ENCODE assay signal across 21 cellular contexts in the genomic region with DNA sequence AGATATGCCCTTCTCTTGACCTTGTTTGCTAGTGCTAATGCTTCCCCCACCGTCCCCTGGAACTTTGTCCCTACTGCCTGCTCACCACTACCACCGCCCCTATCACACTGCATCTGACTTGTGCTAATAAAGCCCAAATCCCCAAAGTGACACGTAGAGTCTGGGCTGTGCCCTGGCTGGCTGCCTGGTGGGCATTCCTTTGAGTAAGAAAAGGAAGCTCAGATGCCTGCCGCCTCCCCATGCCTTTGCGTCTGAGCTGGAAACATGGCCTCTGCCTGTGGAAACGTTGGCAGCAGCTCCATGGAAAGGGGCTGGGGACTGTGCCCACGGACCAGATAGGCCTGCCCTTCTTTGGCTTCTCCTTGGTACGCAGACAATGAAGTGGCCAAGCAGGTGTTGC.
"Had no signal": no experiment of that assay in that cellular context is flagged by ENCODE, and none has a peak within 500 bp of the region (broad histone marks: within the 10 kb centered on the region; RNA-seq: fewer than 3 reads in every experiment).

No MANE protein-coding gene starts in this region.

- H2AFZ ChIP-seq: hepatocyte had no signal

- H3K36me3 ChIP-seq: ovary, prostate gland, thoracic aorta, transverse colon had no signal

- H3K4me1 ChIP-seq: foreskin keratinocyte, prostate gland, transverse colon had no signal

- H3K4me2 ChIP-seq: hepatocyte had no signal

- H3K79me2 ChIP-seq: hepatocyte had no signal

- DNase-seq: dermis blood vessel endothelial cell; foreskin keratinocyte; head of caudate nucleus; left colon; left ventricle myocardium superior; mesendoderm; natural killer cell; nucleus accumbens; ovary; stimulated activated CD4-positive, alpha-beta T cell treated with anti-CD3 and anti-CD28 coated beads, Interleukin-2, amount 100 ng/mL, for 24 hours; stimulated activated CD4-positive, alpha-beta T cell treated with anti-CD3 and anti-CD28 coated beads, Interleukin-4, amount 100 ng/mL, for 4 hours; stimulated activated naive B cell treated with anti-CD40 and anti-IgM and Interleukin-4, amounts not matched to agents 10 μg/mL and 1 μg/mL and 100 μg/mL, for 72 hours; stimulated activated naive CD8-positive, alpha-beta T cell treated with anti-CD3 and anti-CD28 coated beads, Interleukin-15, amount 100 ng/mL, for 72 hours; transverse colon had no signal

- ATAC-seq: foreskin keratinocyte; left colon; left ventricle myocardium superior; natural killer cell; sciatic nerve; stimulated activated naive B cell treated with anti-CD40 and anti-IgM and Interleukin-4, amounts not matched to agents 10 μg/mL and 1 μg/mL and 100 μg/mL, for 72 hours; stimulated activated naive CD8-positive, alpha-beta T cell treated with anti-CD3 and anti-CD28 coated beads, Interleukin-15, amount 100 ng/mL, for 72 hours had no signal

- H3K27ac ChIP-seq: foreskin keratinocyte, hepatocyte, ovary, prostate gland, skin epidermis, thoracic aorta, transverse colon had no signal

- H3K4me3 ChIP-seq: hepatocyte, lung, ovary, prostate gland, skin epidermis, thoracic aorta, transverse colon had no signal

- H3K27me3 ChIP-seq: hepatocyte, ovary, transverse colon had no signal

- H3K9me3 ChIP-seq: ovary, prostate gland, thoracic aorta, transverse colon had no signal

- FAIRE-seq: colon had no signal
